Comparison of ENCODE assay signal across 1 cellular context in the genomic region with DNA sequence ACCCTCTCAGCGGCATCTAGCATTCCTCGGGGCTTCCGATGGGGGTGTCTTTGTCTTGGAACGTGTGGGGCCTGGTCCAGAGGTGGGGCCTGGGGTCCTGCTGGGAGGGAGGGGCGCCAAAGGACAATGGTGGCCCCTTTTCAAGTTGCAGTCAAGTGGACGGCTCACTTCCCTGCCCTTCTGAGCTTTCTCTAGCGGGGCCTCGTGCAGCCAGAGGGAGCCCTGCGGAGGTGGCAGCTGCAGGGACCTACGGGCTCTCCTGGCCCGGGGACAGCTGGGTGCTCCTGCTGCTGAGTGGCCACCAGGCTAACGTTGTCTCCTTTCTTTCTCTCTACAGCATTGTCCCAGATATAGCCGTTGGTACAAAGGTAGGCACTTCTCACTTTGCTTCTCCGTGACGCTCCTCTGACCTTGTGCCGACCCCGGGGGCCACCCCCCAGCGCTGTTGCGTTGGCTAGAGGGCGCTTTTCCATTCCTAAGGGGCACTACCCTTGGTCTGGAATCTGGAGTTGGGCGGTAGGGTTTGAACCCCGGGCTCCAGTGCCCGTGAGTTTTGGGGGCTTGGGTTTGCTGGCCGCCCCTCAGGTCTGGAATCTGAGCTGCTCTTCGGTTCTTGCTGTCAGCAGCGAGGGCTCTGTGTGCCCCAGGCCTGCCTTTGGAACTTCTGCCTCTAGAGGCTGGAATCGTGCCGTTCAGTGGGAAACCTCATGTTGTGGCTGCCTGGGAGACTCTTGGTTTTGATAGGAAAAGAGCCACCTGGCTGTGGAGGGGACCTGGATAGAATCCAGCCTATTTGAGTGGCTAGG.
TF ChIP-seq lines count a peak whose summit lies in the region.

No MANE protein-coding gene starts in this region.

TF ChIP-seq in K562, 482 proteins besides CTCF, POLR2A, EP300 and RAD21 (continued from another document and continues in another):
- TF ChIP-seq, protein P1, sequence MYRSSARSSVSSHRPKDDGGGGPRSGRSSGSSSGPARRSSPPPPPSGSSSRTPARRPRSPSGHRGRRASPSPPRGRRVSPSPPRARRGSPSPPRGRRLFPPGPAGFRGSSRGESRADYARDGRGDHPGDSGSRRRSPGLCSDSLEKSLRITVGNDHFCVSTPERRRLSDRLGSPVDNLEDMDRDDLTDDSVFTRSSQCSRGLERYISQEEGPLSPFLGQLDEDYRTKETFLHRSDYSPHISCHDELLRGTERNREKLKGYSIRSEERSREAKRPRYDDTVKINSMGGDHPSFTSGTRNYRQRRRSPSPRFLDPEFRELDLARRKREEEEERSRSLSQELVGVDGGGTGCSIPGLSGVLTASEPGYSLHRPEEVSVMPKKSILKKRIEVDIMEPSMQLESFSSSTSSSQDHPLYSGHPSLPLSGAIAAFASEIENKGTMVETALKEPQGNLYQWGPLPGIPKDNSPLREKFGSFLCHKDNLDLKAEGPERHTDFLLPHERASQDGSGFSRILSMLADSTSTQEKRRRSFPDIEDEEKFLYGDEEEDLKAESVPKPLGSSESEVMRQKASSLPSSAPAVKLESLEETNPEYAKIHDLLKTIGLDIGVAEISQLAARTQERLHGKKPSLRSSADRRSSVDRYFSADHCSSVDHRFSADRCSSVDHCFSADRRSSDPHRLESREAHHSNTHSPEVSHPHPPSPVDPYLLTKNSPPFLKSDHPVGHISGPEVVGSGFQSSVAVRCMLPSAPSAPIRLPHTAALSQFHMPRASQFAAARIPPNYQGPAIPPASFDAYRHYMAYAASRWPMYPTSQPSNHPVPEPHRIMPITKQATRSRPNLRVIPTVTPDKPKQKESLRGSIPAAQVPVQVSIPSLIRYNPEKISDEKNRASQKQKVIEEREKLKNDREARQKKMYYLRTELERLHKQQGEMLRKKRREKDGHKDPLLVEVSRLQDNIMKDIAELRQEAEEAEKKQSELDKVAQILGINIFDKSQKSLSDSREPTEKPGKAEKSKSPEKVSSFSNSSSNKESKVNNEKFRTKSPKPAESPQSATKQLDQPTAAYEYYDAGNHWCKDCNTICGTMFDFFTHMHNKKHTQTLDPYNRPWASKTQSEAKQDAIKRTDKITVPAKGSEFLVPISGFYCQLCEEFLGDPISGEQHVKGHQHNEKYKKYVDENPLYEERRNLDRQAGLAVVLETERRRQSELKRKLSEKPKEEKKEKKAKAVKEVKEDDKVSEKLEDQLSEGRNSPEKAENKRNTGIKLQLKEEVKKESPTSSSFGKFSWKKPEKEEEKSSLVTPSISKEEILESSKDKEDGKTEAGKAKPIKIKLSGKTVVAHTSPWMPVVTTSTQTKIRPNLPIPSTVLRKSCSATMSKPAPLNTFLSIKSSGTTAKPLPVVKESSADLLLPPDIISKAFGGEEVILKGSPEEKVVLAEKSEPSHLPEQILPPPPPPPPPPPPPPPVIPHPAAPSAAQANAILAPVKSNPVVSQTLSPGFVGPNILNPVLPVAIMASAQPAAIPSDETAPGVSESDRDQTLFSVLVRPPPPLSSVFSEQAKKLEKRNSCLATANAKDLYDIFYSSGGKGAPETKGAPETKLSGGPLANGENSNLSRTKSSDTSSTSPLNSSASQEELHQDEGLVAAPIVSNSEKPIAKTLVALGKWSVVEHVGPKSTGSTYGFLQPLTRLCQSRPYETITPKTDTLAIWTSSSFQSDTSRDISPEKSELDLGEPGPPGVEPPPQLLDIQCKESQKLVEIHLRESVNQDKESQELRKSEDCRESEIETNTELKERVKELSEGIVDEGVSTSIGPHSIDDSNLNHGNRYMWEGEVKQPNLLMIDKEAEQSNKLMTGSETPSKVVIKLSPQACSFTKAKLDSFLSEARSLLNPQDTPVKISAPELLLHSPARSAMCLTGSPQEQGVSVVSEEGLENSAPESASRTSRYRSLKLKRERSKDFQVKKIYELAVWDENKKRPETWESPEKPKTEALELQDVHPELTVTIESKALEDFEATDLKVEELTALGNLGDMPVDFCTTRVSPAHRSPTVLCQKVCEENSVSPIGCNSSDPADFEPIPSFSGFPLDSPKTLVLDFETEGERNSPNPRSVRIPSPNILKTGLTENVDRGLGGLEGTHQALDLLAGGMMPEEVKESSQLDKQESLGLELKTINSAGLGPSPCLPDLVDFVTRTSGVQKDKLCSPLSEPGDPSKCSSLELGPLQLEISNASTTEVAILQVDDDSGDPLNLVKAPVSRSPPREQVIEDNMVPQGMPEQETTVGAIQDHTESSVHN (IDR thresholded peaks at IDR 0.05; ENCODE audit: borderline replicate concordance in 1 of 2, low read depth in 1 of 2): no peak
- TF ChIP-seq, protein P2, sequence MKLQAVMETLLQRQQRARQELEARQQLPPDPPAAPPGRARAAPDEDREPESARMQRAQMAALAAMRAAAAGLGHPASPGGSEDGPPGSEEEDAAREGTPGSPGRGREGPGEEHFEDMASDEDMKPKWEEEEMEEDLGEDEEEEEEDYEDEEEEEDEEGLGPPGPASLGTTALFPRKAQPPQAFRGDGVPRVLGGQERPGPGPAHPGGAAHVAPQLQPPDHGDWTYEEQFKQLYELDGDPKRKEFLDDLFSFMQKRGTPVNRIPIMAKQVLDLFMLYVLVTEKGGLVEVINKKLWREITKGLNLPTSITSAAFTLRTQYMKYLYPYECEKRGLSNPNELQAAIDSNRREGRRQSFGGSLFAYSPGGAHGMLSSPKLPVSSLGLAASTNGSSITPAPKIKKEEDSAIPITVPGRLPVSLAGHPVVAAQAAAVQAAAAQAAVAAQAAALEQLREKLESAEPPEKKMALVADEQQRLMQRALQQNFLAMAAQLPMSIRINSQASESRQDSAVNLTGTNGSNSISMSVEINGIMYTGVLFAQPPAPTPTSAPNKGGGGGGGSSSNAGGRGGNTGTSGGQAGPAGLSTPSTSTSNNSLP (IDR thresholded peaks at IDR 0.05; ENCODE audit: borderline replicate concordance, low read depth, low read length): no peak
- no peak for TF ChIP-seq ZBED1 (IDR thresholded peaks at IDR 0.05)
- no peak for TF ChIP-seq ZNF384 (IDR thresholded peaks at IDR 0.05; ENCODE audit: low read depth, low read length)
- no peak for TF ChIP-seq ZBTB1 (CRISPR knock-in tag; IDR thresholded peaks at IDR 0.05; ENCODE audit: borderline replicate concordance, low read depth)
- no peak for TF ChIP-seq JUN (IDR thresholded peaks at IDR 0.05; ENCODE audit: borderline replicate concordance, low read depth, low read length)
- TF ChIP-seq JUN (CRISPR knock-in tag; IDR thresholded peaks at IDR 0.05; ENCODE audit: borderline replicate concordance): no peak
- no peak for TF ChIP-seq SMARCA5 (IDR thresholded peaks at IDR 0.05)
- TF ChIP-seq, protein P3, sequence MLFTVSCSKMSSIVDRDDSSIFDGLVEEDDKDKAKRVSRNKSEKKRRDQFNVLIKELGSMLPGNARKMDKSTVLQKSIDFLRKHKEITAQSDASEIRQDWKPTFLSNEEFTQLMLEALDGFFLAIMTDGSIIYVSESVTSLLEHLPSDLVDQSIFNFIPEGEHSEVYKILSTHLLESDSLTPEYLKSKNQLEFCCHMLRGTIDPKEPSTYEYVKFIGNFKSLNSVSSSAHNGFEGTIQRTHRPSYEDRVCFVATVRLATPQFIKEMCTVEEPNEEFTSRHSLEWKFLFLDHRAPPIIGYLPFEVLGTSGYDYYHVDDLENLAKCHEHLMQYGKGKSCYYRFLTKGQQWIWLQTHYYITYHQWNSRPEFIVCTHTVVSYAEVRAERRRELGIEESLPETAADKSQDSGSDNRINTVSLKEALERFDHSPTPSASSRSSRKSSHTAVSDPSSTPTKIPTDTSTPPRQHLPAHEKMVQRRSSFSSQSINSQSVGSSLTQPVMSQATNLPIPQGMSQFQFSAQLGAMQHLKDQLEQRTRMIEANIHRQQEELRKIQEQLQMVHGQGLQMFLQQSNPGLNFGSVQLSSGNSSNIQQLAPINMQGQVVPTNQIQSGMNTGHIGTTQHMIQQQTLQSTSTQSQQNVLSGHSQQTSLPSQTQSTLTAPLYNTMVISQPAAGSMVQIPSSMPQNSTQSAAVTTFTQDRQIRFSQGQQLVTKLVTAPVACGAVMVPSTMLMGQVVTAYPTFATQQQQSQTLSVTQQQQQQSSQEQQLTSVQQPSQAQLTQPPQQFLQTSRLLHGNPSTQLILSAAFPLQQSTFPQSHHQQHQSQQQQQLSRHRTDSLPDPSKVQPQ (CRISPR knock-in tag; IDR thresholded peaks at IDR 0.05; ENCODE audit: borderline replicate concordance): no peak
- no peak for TF ChIP-seq KAT2B (IDR thresholded peaks at IDR 0.05; ENCODE audit: low read depth, low read length)
- no peak for TF ChIP-seq NR2C2 (CRISPR knock-in tag; IDR thresholded peaks at IDR 0.05)
- TF ChIP-seq NR2C2 (tag; IDR thresholded peaks at IDR 0.05): peak; percentile 71
- no peak for TF ChIP-seq CREB1 (IDR thresholded peaks at IDR 0.05)
- no peak for TF ChIP-seq CREB1 (CRISPR knock-in tag; IDR thresholded peaks at IDR 0.05)
- TF ChIP-seq, protein P4, sequence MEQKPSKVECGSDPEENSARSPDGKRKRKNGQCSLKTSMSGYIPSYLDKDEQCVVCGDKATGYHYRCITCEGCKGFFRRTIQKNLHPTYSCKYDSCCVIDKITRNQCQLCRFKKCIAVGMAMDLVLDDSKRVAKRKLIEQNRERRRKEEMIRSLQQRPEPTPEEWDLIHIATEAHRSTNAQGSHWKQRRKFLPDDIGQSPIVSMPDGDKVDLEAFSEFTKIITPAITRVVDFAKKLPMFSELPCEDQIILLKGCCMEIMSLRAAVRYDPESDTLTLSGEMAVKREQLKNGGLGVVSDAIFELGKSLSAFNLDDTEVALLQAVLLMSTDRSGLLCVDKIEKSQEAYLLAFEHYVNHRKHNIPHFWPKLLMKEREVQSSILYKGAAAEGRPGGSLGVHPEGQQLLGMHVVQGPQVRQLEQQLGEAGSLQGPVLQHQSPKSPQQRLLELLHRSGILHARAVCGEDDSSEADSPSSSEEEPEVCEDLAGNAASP (IDR thresholded peaks at IDR 0.05): no peak
- TF ChIP-seq ZNF589 (CRISPR knock-in tag; IDR thresholded peaks at IDR 0.05; ENCODE audit: low read depth): 0 out of 2 replicates have a peak, but pooled peaks have one; percentile 36
- TF ChIP-seq, protein P5, sequence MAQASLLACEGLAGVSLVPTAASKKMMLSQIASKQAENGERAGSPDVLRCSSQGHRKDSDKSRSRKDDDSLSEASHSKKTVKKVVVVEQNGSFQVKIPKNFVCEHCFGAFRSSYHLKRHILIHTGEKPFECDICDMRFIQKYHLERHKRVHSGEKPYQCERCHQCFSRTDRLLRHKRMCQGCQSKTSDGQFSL (CRISPR knock-in tag; IDR thresholded peaks at IDR 0.05): 0 out of 2 replicates have a peak, but pooled peaks have one; percentile 48
- TF ChIP-seq, protein P5 (tag; IDR thresholded peaks at IDR 0.05): no peak
- no peak for TF ChIP-seq PHF20 (IDR thresholded peaks at IDR 0.05; ENCODE audit: partially characterized antibody)
- TF ChIP-seq U2AF1 (optimal IDR thresholded peaks at IDR 0.05; ENCODE audit: low read depth, low read length): no peak
- TF ChIP-seq ZBTB7A (IDR thresholded peaks at IDR 0.05; ENCODE audit: borderline replicate concordance, control insufficient read depth, low read depth, low read length): peak; percentile 73
- TF ChIP-seq SMAD1 (IDR thresholded peaks at IDR 0.05; ENCODE audit: low read depth, low read length, partially characterized antibody): no peak
- no peak for TF ChIP-seq FOXA3 (CRISPR knock-in tag; conservative IDR thresholded peaks at IDR 0.05 in 1 of 2, IDR thresholded peaks at IDR 0.05 in 1 of 2)
- TF ChIP-seq FOXM1 (IDR thresholded peaks at IDR 0.05; ENCODE audit: low read depth): no peak
- no peak for TF ChIP-seq FOXM1 (CRISPR knock-in tag; IDR thresholded peaks at IDR 0.05; ENCODE audit: low read depth)
- TF ChIP-seq KLF1 (tag; IDR thresholded peaks at IDR 0.05): no peak
- TF ChIP-seq RBFOX2 (IDR thresholded peaks at IDR 0.05; ENCODE audit: low read depth, low read length): peak; percentile 52
- TF ChIP-seq ZNF124 (CRISPR knock-in tag; IDR thresholded peaks at IDR 0.05): no peak
- TF ChIP-seq MYC (IDR thresholded peaks at IDR 0.05; ENCODE audit: low read depth, low read length): no peak
- no peak for TF ChIP-seq MYC (CRISPR knock-in tag; IDR thresholded peaks at IDR 0.05; ENCODE audit: borderline replicate concordance, low read depth)
- peak in 1 of 3 experiments; percentile 13 for TF ChIP-seq YY1 (IDR thresholded peaks at IDR 0.05; ENCODE audit: borderline replicate concordance in 1 of 3, control insufficient read depth in 1 of 3, extremely low read depth in 1 of 3, insufficient read depth in 3 of 3, insufficient read length in 1 of 3, insufficient replicate concordance in 2 of 3, low read depth in 1 of 3, low read length in 2 of 3)
- TF ChIP-seq ZEB2 (IDR thresholded peaks at IDR 0.05): no peak
- TF ChIP-seq C11orf30 (IDR thresholded peaks at IDR 0.05; ENCODE audit: low read depth): no peak
- no peak for TF ChIP-seq ZNF77 (CRISPR knock-in tag; IDR thresholded peaks at IDR 0.05)
- TF ChIP-seq HDAC6 (IDR thresholded peaks at IDR 0.05; ENCODE audit: low read depth, low read length): no peak
- TF ChIP-seq, protein P6, sequence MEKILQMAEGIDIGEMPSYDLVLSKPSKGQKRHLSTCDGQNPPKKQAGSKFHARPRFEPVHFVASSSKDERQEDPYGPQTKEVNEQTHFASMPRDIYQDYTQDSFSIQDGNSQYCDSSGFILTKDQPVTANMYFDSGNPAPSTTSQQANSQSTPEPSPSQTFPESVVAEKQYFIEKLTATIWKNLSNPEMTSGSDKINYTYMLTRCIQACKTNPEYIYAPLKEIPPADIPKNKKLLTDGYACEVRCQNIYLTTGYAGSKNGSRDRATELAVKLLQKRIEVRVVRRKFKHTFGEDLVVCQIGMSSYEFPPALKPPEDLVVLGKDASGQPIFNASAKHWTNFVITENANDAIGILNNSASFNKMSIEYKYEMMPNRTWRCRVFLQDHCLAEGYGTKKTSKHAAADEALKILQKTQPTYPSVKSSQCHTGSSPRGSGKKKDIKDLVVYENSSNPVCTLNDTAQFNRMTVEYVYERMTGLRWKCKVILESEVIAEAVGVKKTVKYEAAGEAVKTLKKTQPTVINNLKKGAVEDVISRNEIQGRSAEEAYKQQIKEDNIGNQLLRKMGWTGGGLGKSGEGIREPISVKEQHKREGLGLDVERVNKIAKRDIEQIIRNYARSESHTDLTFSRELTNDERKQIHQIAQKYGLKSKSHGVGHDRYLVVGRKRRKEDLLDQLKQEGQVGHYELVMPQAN (IDR thresholded peaks at IDR 0.05; ENCODE audit: borderline replicate concordance): no peak
- TF ChIP-seq SAFB2 (IDR thresholded peaks at IDR 0.05; ENCODE audit: borderline replicate concordance, low read depth, low read length, severe bottlenecking): no peak
- TF ChIP-seq NCOR1 (IDR thresholded peaks at IDR 0.05): no peak
- no peak for TF ChIP-seq OTX1 (CRISPR knock-in tag; IDR thresholded peaks at IDR 0.05)
- TF ChIP-seq POLR2AphosphoS2 (IDR thresholded peaks at IDR 0.05; ENCODE audit: low read length): no peak
- TF ChIP-seq ZNF830 (CRISPR knock-in tag; IDR thresholded peaks at IDR 0.05): no peak
- TF ChIP-seq ZNF316 (IDR thresholded peaks at IDR 0.05): no peak
- TF ChIP-seq RCOR1 (IDR thresholded peaks at IDR 0.05; ENCODE audit: borderline replicate concordance in 1 of 2, low read depth in 2 of 2, low read length in 2 of 2): no peak
- TF ChIP-seq, protein P7, sequence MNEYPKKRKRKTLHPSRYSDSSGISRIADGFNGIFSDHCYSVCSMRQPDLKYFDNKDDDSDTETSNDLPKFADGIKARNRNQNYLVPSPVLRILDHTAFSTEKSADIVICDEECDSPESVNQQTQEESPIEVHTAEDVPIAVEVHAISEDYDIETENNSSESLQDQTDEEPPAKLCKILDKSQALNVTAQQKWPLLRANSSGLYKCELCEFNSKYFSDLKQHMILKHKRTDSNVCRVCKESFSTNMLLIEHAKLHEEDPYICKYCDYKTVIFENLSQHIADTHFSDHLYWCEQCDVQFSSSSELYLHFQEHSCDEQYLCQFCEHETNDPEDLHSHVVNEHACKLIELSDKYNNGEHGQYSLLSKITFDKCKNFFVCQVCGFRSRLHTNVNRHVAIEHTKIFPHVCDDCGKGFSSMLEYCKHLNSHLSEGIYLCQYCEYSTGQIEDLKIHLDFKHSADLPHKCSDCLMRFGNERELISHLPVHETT (CRISPR knock-in tag; conservative IDR thresholded peaks at IDR 0.05 in 1 of 2, IDR thresholded peaks at IDR 0.05 in 1 of 2): no peak
